ENCODE assay signal across 1 cellular context in genomic region chr10:6145414-6145978, GRCh38.
TF ChIP-seq lines count a peak whose summit lies in the region.

No MANE protein-coding gene starts in this region.

TF ChIP-seq in WTC11, 78 proteins besides CTCF, POLR2A, EP300 and RAD21 (continued from another document):
- TF ChIP-seq ELF4 (CRISPR knock-in tag; IDR thresholded peaks at IDR 0.05; ENCODE audit: low read depth) = 0 out of 2 replicates have a peak, but pooled peaks have one; percentile 23
- peak; percentile 22 for TF ChIP-seq MAX (CRISPR knock-in tag; IDR thresholded peaks at IDR 0.05)
- no peak for TF ChIP-seq TEAD4 (CRISPR knock-in tag; IDR thresholded peaks at IDR 0.05)
- TF ChIP-seq SMAD4 (CRISPR knock-in tag; IDR thresholded peaks at IDR 0.05) = 0 out of 2 replicates have a peak, but pooled peaks have one; percentile 2
- TF ChIP-seq ARID4B (CRISPR knock-in tag; IDR thresholded peaks at IDR 0.05; ENCODE audit: borderline replicate concordance) = peak; percentile 14; the same call in 1 of the 2 replicates
- TF ChIP-seq NR3C1 (CRISPR knock-in tag; conservative IDR thresholded peaks at IDR 0.05; ENCODE audit: low read depth) = no peak
- no peak for TF ChIP-seq PRDM15 (CRISPR knock-in tag; IDR thresholded peaks at IDR 0.05)
- TF ChIP-seq TP53 (CRISPR knock-in tag; IDR thresholded peaks at IDR 0.05) = peak; percentile 81
- no peak for TF ChIP-seq SOX15 (CRISPR knock-in tag; IDR thresholded peaks at IDR 0.05)
- no peak for TF ChIP-seq NFE2L1 (CRISPR knock-in tag; IDR thresholded peaks at IDR 0.05)
- TF ChIP-seq ATF2 (CRISPR knock-in tag; IDR thresholded peaks at IDR 0.05; ENCODE audit: borderline replicate concordance, low read depth) = 0 out of 2 replicates have a peak, but pooled peaks have one; percentile 8
- 0 out of 2 replicates have a peak, but pooled peaks have one; percentile 5 for TF ChIP-seq RELA (CRISPR knock-in tag; IDR thresholded peaks at IDR 0.05; ENCODE audit: borderline replicate concordance)
- no peak for TF ChIP-seq ZNF138 (CRISPR knock-in tag; conservative IDR thresholded peaks at IDR 0.05)
- no peak for TF ChIP-seq MLX (CRISPR knock-in tag; IDR thresholded peaks at IDR 0.05)
- TF ChIP-seq SP1 (CRISPR knock-in tag; conservative IDR thresholded peaks at IDR 0.05) = no peak
- TF ChIP-seq HMGXB4 (CRISPR knock-in tag; IDR thresholded peaks at IDR 0.05) = no peak; the same call in 1 of the 2 replicates
- peak; percentile 44; the same call in 1 of the 2 replicates for TF ChIP-seq ZNF263 (CRISPR knock-in tag; IDR thresholded peaks at IDR 0.05; ENCODE audit: low read depth)
- TF ChIP-seq NR1H2 (CRISPR knock-in tag; IDR thresholded peaks at IDR 0.05) = peak; percentile 37; the same call in 1 of the 2 replicates
- no peak for TF ChIP-seq E2F4 (CRISPR knock-in tag; IDR thresholded peaks at IDR 0.05; ENCODE audit: borderline replicate concordance, low read depth)
- no peak; the same call in 1 of the 2 replicates for TF ChIP-seq KAT7 (CRISPR knock-in tag; IDR thresholded peaks at IDR 0.05; ENCODE audit: borderline replicate concordance)
- no peak for TF ChIP-seq ZNF281 (CRISPR knock-in tag; IDR thresholded peaks at IDR 0.05)
- TF ChIP-seq ZNF512 (CRISPR knock-in tag; IDR thresholded peaks at IDR 0.05; ENCODE audit: borderline replicate concordance) = no peak
- TF ChIP-seq RORB (CRISPR knock-in tag; IDR thresholded peaks at IDR 0.05) = no peak
- peak; percentile 47; the same call in 1 of the 2 replicates for TF ChIP-seq ETV6 (CRISPR knock-in tag; IDR thresholded peaks at IDR 0.05)
- peak; percentile 69 for TF ChIP-seq ZNF423 (CRISPR knock-in tag; IDR thresholded peaks at IDR 0.05)
TF ChIP-seq in WTC11: peak in this region for 12.
